ENCODE assay signal across 1 cellular context in genomic region chr3:4504340-4505261, GRCh38.
TF ChIP-seq lines count a peak whose summit lies in the region.

No MANE protein-coding gene starts in this region.

TF ChIP-seq in K562, 482 proteins besides CTCF, POLR2A, EP300 and RAD21 (continues in another document):
- TF ChIP-seq THRB (CRISPR knock-in tag; conservative IDR thresholded peaks at IDR 0.05) (0 out of 2 replicates have a peak, but pooled peaks have one; percentile 9), THAP12 (CRISPR knock-in tag; IDR thresholded peaks at IDR 0.05) (no peak), TCF3 (CRISPR knock-in tag; IDR thresholded peaks at IDR 0.05) (no peak), IRF9 (tag; IDR thresholded peaks at IDR 0.05) (no peak), THRAP3 (IDR thresholded peaks at IDR 0.05; ENCODE audit: borderline replicate concordance) (no peak), FOXJ2 (tag; IDR thresholded peaks at IDR 0.05) (no peak), ZC3H4 (CRISPR knock-in tag; IDR thresholded peaks at IDR 0.05; ENCODE audit: borderline replicate concordance) (no peak), SMAD4 (CRISPR knock-in tag; conservative IDR thresholded peaks at IDR 0.05) (0 out of 2 replicates have a peak, but pooled peaks have one; percentile 21), ZNF408 (CRISPR knock-in tag; IDR thresholded peaks at IDR 0.05; ENCODE audit: low read depth) (no peak), CEBPG (CRISPR knock-in tag; IDR thresholded peaks at IDR 0.05) (no peak), CEBPG (tag; conservative IDR thresholded peaks at IDR 0.05 in 1 of 2, IDR thresholded peaks at IDR 0.05 in 1 of 2) (0 out of 4 replicates have a peak, but pooled peaks of 1 of the 2 experiments have one; percentile 43), NR2F6 (CRISPR knock-in tag; IDR thresholded peaks at IDR 0.05) (no peak), ZNF639 (CRISPR knock-in tag; conservative IDR thresholded peaks at IDR 0.05 in 1 of 2, IDR thresholded peaks at IDR 0.05 in 1 of 2) (peak in 1 of 2 experiments; percentile 9; a peak in 1 of 4 replicates), ATF3 (IDR thresholded peaks at IDR 0.05) (no peak), ATF3 (CRISPR knock-in tag; conservative IDR thresholded peaks at IDR 0.05) (no peak), HNRNPH1 (optimal IDR thresholded peaks at IDR 0.05; ENCODE audit: low read depth, low read length) (no peak), PCBP2 (IDR thresholded peaks at IDR 0.05; ENCODE audit: low read depth, low read length, poor library complexity, severe bottlenecking) (no peak), HNRNPLL (IDR thresholded peaks at IDR 0.05; ENCODE audit: low read depth, low read length, poor library complexity, severe bottlenecking) (no peak), ATF6 (CRISPR knock-in tag; IDR thresholded peaks at IDR 0.05) (no peak), FOXM1 (IDR thresholded peaks at IDR 0.05; ENCODE audit: low read depth) (no peak), FOXM1 (CRISPR knock-in tag; IDR thresholded peaks at IDR 0.05; ENCODE audit: low read depth) (no peak), ZBTB11 (CRISPR knock-in tag; IDR thresholded peaks at IDR 0.05) (no peak), CBX5 (IDR thresholded peaks at IDR 0.05; ENCODE audit: borderline replicate concordance, low read depth) (no peak), PHF8 (IDR thresholded peaks at IDR 0.05; ENCODE audit: borderline replicate concordance, low read length) (no peak), ZNF79 (CRISPR knock-in tag; IDR thresholded peaks at IDR 0.05; ENCODE audit: low read depth) (no peak), NRF1 (conservative IDR thresholded peaks at IDR 0.05 in 1 of 2, IDR thresholded peaks at IDR 0.05 in 1 of 2) (no peak), ZNF143 (CRISPR knock-in tag; IDR thresholded peaks at IDR 0.05) (no peak), ELF2 (CRISPR knock-in tag; IDR thresholded peaks at IDR 0.05) (no peak), JUND (IDR thresholded peaks at IDR 0.05; ENCODE audit: borderline replicate concordance, low read depth, low read length) (no peak), JUND (tag; IDR thresholded peaks at IDR 0.05; ENCODE audit: borderline replicate concordance, low read depth, low read length) (peak; percentile 27; the same call in 1 of the 3 replicates), STAT5B (CRISPR knock-in tag; IDR thresholded peaks at IDR 0.05) (no peak), VEZF1 (CRISPR knock-in tag; IDR thresholded peaks at IDR 0.05) (peak; percentile 75; the same call in 1 of the 2 replicates), ETS2 (tag; IDR thresholded peaks at IDR 0.05; ENCODE audit: borderline replicate concordance, poor library complexity, severe bottlenecking) (no peak), SMARCB1 (IDR thresholded peaks at IDR 0.05; ENCODE audit: insufficient read length, low read depth) (no peak), ATF1 (CRISPR knock-in tag; IDR thresholded peaks at IDR 0.05) (no peak), ATF1 (tag; IDR thresholded peaks at IDR 0.05) (no peak), SOX6 (IDR thresholded peaks at IDR 0.05) (peak; percentile 58; the same call in 1 of the 2 replicates), SIX5 (IDR thresholded peaks at IDR 0.05; ENCODE audit: borderline replicate concordance in 1 of 2, insufficient read depth in 1 of 2, low read depth in 1 of 2, low read length in 2 of 2) (no peak), PBX2 (CRISPR knock-in tag; IDR thresholded peaks at IDR 0.05; ENCODE audit: low read depth) (no peak), PBX2 (tag; conservative IDR thresholded peaks at IDR 0.05; ENCODE audit: low read depth) (peak; percentile 60; the same call in 1 of the 2 replicates), ZNF444 (CRISPR knock-in tag; IDR thresholded peaks at IDR 0.05) (no peak), EP400 (IDR thresholded peaks at IDR 0.05) (no peak), EWSR1 (IDR thresholded peaks at IDR 0.05; ENCODE audit: borderline replicate concordance, low read depth, partially characterized antibody) (no peak), UBTF (IDR thresholded peaks at IDR 0.05; ENCODE audit: borderline replicate concordance in 1 of 2, low read depth in 2 of 2, low read length in 2 of 2) (no peak), NFRKB (IDR thresholded peaks at IDR 0.05; ENCODE audit: low read depth) (no peak), TCF7 (IDR thresholded peaks at IDR 0.05; ENCODE audit: borderline replicate concordance) (no peak)
